Comparison of ENCODE assay signal across 8 cellular contexts in genomic region chrX:84339507-84340364, GRCh38.
DNase-seq lines count a peak whose midpoint lies in the region; ATAC-seq, FAIRE-seq and TF ChIP-seq lines count a peak whose summit lies in the region.

No MANE protein-coding gene starts in this region.

- CTCF ChIA-PET in AG04449 (lab: Yijun Ruan, JAX) (interaction anchor here (1.2 to 1.9 kb wide), 5 partner anchors 11 to 294 kb away, joined by 4 to 8 read pairs (median 6); no protein-coding TSS in a partner anchor), Panc1 (lab: Charles Lee) (no interaction called here)

- FAIRE-seq in urothelium cell line (lab: Jason Lieb, UNC): no peak

- POLR2A ChIA-PET in AG04449 (lab: Yijun Ruan, JAX): no interaction called here
- POLR2A ChIA-PET in Panc1 (lab: Charles Lee): no interaction called here

- no TSS peak for BruUV-seq in Panc1 (replicated peaks; lab: Mats Ljungman, UMichigan)

- DNase-seq in AG04449 (ENCODE audit: low read depth, low spot score) (no peak), Panc1 (ENCODE audit: low read depth, low spot score) (no peak), foreskin keratinocyte (no peak), urothelium cell line (ENCODE audit: low spot score) (peak; percentile 13), hepatic stellate cell (ENCODE audit: low spot score) (no peak)

- H3K27me3 ChIP-seq in Panc1 (ENCODE audit: control insufficient read depth, insufficient read depth, low read length): no peaks in the 10 kb centered on the region
- no peaks in the 10 kb centered on the region for H3K27me3 ChIP-seq in foreskin keratinocyte

- H3K9me3 ChIP-seq in Panc1 (ENCODE audit: control insufficient read depth, insufficient read depth, low read depth, low read length): no peaks in the 10 kb centered on the region

- TF ChIP-seq CTCF in AG04449 (IDR thresholded peaks at IDR 0.05; ENCODE audit: insufficient read depth, low read length, missing control alignments) (peak; percentile 9), Panc1 (IDR thresholded peaks at IDR 0.05) (peak; percentile 53; the same call in 1 of the 2 replicates), foreskin keratinocyte (conservative IDR thresholded peaks at IDR 0.05) (peak; percentile 63)

- H3K36me3 ChIP-seq in Panc1 (ENCODE audit: control insufficient read depth, insufficient read depth, low read length): no peaks in the 10 kb centered on the region

- ATAC-seq in GM18858 (IDR thresholded peaks at IDR 0.05; ENCODE audit: unreplicated experiment) (peak; percentile 68), HG03280 (IDR thresholded peaks at IDR 0.05; ENCODE audit: unreplicated experiment) (peak; percentile 79), Panc1 (no peak), foreskin keratinocyte (peak; percentile 70), GM21381 (IDR thresholded peaks at IDR 0.05; ENCODE audit: unreplicated experiment) (no peak)

- intact Hi-C loops in Panc1 (cut with micrococcal nuclease; ENCODE audit: unreplicated experiment): no loop called here

- no peaks in the 10 kb centered on the region for H3K4me1 ChIP-seq in Panc1 (ENCODE audit: control insufficient read depth, insufficient read depth, low read length)
- H3K4me1 ChIP-seq in foreskin keratinocyte: no peaks in the 10 kb centered on the region

- in situ Hi-C loops in Panc1 (cut with HindIII; ENCODE audit: low pct_unique_long_range_greater_than_20kb, low sequenced_read_pairs): no loop called here

- H3K27ac ChIP-seq in Panc1 (ENCODE audit: low read length) (no peak overlapping the region), foreskin keratinocyte (no peak overlapping the region)

- H3K4me3 ChIP-seq in AG04449 (ENCODE audit: low read depth, low read length): no peak overlapping the region
- H3K4me3 ChIP-seq in Panc1 (ENCODE audit: low read depth in 2 of 2, low read length in 2 of 2): no peak overlapping the region

Comparison
In these comparisons a context has a peak if more than half of its experiments do, and no peak if none do; other contexts are left out.
1. CTCF ChIP-seq: peak in every context shown above with its lines; median percentile 63 in foreskin keratinocyte; 53 in Panc1; 9 in AG04449.
2. ATAC-seq: peak in GM18858 (single experiment), HG03280 (single experiment) and foreskin keratinocyte (single experiment); none in Panc1 (single experiment) and GM21381 (single experiment).